ENCODE assay signal across 2 cellular contexts in the genomic region with DNA sequence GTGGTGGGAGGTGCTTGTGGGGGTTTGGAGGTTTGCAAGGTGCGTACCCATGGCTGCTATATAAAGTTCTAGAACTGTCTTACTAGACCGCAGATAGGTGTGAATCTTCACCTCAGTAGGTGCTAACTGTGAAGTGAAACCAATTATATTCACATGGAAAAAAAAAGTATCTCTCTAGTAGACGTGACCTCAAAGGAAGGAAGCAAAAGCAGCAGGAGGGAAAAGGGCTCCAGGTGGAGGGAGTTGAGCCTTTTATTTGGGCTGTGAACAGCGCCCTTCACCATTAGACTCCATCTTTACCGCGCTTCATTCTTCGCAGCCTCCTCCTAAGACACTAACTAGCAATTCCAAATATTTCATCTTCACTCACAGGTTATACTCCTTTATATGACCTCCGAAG.
TF ChIP-seq lines count a peak whose summit lies in the region.

No MANE protein-coding gene starts in this region.

TF ChIP-seq in GM12878, 131 proteins besides CTCF, POLR2A, EP300 and RAD21 (continues in another document):
- TF ChIP-seq NR2F1 (conservative IDR thresholded peaks at IDR 0.05) (peak; percentile 49; the same call in 1 of the 2 replicates), BACH1 (IDR thresholded peaks at IDR 0.05; ENCODE audit: borderline replicate concordance) (0 out of 2 replicates have a peak, but pooled peaks have one; percentile 28), GATAD2B (conservative IDR thresholded peaks at IDR 0.05; ENCODE audit: low read depth) (0 out of 2 replicates have a peak, but pooled peaks have one; percentile 38), ASH2L (IDR thresholded peaks at IDR 0.05; ENCODE audit: borderline replicate concordance, low read depth) (no peak), ZNF217 (IDR thresholded peaks at IDR 0.05) (peak; percentile 65; the same call in 1 of the 2 replicates), RB1 (IDR thresholded peaks at IDR 0.05; ENCODE audit: borderline replicate concordance) (peak; percentile 24; the same call in 1 of the 2 replicates), MTA2 (IDR thresholded peaks at IDR 0.05; ENCODE audit: low read depth) (peak; percentile 96), DPF2 (IDR thresholded peaks at IDR 0.05) (peak; percentile 83), IKZF2 (IDR thresholded peaks at IDR 0.05) (peak; percentile 88 to 90), BRCA1 (IDR thresholded peaks at IDR 0.05; ENCODE audit: low read depth, low read length) (no peak), BMI1 (IDR thresholded peaks at IDR 0.05; ENCODE audit: borderline replicate concordance) (peak; percentile 33; the same call in 1 of the 2 replicates), NFXL1 (IDR thresholded peaks at IDR 0.05; ENCODE audit: borderline replicate concordance) (no peak), BCL11A (IDR thresholded peaks at IDR 0.05; ENCODE audit: low read depth, low read length) (peak; percentile 13; the same call in 1 of the 2 replicates), IKZF1 (conservative IDR thresholded peaks at IDR 0.05) (peak; percentile 90), RELB (IDR thresholded peaks at IDR 0.05; ENCODE audit: low read depth) (peak; percentile 66; the same call in 1 of the 2 replicates), MEF2B (IDR thresholded peaks at IDR 0.05; ENCODE audit: partially characterized antibody, poor library complexity, severe bottlenecking) (peak; percentile 52), BHLHE40 (IDR thresholded peaks at IDR 0.05; ENCODE audit: borderline replicate concordance in 1 of 2, low read depth in 2 of 2, low read length in 1 of 2) (peak in 1 of 2 experiments; percentile 62; a peak in 1 of 4 replicates), CHD2 (IDR thresholded peaks at IDR 0.05; ENCODE audit: borderline replicate concordance, low read depth, low read length) (no peak), NBN (IDR thresholded peaks at IDR 0.05) (0 out of 2 replicates have a peak, but pooled peaks have one; percentile 47)
- TF ChIP-seq, protein P1, sequence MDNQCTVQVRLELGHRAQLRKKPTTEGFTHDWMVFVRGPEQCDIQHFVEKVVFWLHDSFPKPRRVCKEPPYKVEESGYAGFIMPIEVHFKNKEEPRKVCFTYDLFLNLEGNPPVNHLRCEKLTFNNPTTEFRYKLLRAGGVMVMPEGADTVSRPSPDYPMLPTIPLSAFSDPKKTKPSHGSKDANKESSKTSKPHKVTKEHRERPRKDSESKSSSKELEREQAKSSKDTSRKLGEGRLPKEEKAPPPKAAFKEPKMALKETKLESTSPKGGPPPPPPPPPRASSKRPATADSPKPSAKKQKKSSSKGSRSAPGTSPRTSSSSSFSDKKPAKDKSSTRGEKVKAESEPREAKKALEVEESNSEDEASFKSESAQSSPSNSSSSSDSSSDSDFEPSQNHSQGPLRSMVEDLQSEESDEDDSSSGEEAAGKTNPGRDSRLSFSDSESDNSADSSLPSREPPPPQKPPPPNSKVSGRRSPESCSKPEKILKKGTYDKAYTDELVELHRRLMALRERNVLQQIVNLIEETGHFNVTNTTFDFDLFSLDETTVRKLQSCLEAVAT (IDR thresholded peaks at IDR 0.05), result peak; percentile 70
- TF ChIP-seq, protein P2, sequence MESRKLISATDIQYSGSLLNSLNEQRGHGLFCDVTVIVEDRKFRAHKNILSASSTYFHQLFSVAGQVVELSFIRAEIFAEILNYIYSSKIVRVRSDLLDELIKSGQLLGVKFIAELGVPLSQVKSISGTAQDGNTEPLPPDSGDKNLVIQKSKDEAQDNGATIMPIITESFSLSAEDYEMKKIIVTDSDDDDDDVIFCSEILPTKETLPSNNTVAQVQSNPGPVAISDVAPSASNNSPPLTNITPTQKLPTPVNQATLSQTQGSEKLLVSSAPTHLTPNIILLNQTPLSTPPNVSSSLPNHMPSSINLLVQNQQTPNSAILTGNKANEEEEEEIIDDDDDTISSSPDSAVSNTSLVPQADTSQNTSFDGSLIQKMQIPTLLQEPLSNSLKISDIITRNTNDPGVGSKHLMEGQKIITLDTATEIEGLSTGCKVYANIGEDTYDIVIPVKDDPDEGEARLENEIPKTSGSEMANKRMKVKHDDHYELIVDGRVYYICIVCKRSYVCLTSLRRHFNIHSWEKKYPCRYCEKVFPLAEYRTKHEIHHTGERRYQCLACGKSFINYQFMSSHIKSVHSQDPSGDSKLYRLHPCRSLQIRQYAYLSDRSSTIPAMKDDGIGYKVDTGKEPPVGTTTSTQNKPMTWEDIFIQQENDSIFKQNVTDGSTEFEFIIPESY (IDR thresholded peaks at IDR 0.05), result peak; percentile 51; the same call in 1 of the 2 replicates

TF ChIP-seq in SK-N-SH, 30 proteins besides CTCF, POLR2A, EP300 and RAD21:
- TF ChIP-seq FOXJ3 (CRISPR knock-in tag; IDR thresholded peaks at IDR 0.05), result no peak
- TF ChIP-seq JUND (IDR thresholded peaks at IDR 0.05), result no peak
- TF ChIP-seq SIN3A (IDR thresholded peaks at IDR 0.05; ENCODE audit: borderline replicate concordance, low read depth, low read length), result no peak
- TF ChIP-seq SMC3 (IDR thresholded peaks at IDR 0.05; ENCODE audit: low read depth, low read length), result no peak
- no peak for TF ChIP-seq FOXM1 (IDR thresholded peaks at IDR 0.05; ENCODE audit: low read depth)
- TF ChIP-seq RXRA (IDR thresholded peaks at IDR 0.05; ENCODE audit: borderline replicate concordance, low read depth), result no peak
- TF ChIP-seq, protein P3, sequence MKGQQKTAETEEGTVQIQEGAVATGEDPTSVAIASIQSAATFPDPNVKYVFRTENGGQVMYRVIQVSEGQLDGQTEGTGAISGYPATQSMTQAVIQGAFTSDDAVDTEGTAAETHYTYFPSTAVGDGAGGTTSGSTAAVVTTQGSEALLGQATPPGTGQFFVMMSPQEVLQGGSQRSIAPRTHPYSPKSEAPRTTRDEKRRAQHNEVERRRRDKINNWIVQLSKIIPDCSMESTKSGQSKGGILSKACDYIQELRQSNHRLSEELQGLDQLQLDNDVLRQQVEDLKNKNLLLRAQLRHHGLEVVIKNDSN (IDR thresholded peaks at IDR 0.05; ENCODE audit: borderline replicate concordance, low read depth), result no peak
TF ChIP-seq in SK-N-SH: peak in this region for 0.
